In genomic region chr14:106442857-106443256, GRCh38 we compare ENCODE assay signal across 10 cellular contexts.
DNase-seq lines count a peak whose midpoint lies in the region; ATAC-seq, FAIRE-seq and TF ChIP-seq lines count a peak whose summit lies in the region.
"Had no signal": no experiment of that assay in that cellular context is flagged by ENCODE, and none has a peak within 500 bp of the region (broad histone marks: within the 10 kb centered on the region; RNA-seq: fewer than 3 reads in every experiment).

No MANE protein-coding gene starts in this region.

- no peak overlapping the region for H3K4me3 Mint-ChIP-seq in endothelial cell (ENCODE audit: unreplicated experiment)

- intact Hi-C loops in GM12878 (cut with micrococcal nuclease; ENCODE audit: unreplicated experiment): no loop called here

- H3K4me1 ChIP-seq in GM12878 (ENCODE audit: control insufficient read depth, insufficient read depth, low read length): no peaks in the 10 kb centered on the region

- DNase-seq in activated CD4-positive, CD25-positive, alpha-beta regulatory T cell treated with anti-CD3 and anti-CD28 coated beads, Interleukin-2, amount 50 U/mL, for 16 hours (ENCODE audit: low read depth, low spot score): peak; percentile 6
- no peak for DNase-seq in activated CD4-positive, CD25-positive, alpha-beta regulatory T cell treated with anti-CD3 and anti-CD28 coated beads, Interleukin-2, amount 50 U/mL, for 72 hours
- DNase-seq in WERI-Rb-1 (no peak), GM12878 (ENCODE audit: low read depth, low spot score) (no peak), NCI-H2029 (lab: John Stamatoyannopoulos, UW) (no peak), endothelial cell (ENCODE audit: low spot score) (no peak), AG08395 (ENCODE audit: low spot score) (no peak)
- DNase-seq in stimulated activated naive CD8-positive, alpha-beta T cell treated with anti-CD3 and anti-CD28 coated beads, Interleukin-15, Interleukin-2, amounts not matched to agents 100 U/mL and 50 U/mL, for 24 hours: peak; percentile 55

- H3K4me2 ChIP-seq in GM12878 (ENCODE audit: control insufficient read depth, insufficient read depth): no peak overlapping the region

- H3K27ac ChIP-seq in WERI-Rb-1: no peak overlapping the region
- no peak overlapping the region for H3K27ac ChIP-seq in GM12878 (ENCODE audit: control insufficient read depth, insufficient read depth)
- H3K27ac ChIP-seq: neutrophil, thoracic aorta had no signal

- TF ChIP-seq CTCF in WERI-Rb-1 (IDR thresholded peaks at IDR 0.05; ENCODE audit: low read depth, low read length): peak; percentile 43
- peak; percentile 56 to 76 (median 57) for TF ChIP-seq CTCF in GM12878 (IDR thresholded peaks at IDR 0.05 in 2 of 3, conservative IDR thresholded peaks at IDR 0.05 in 1 of 3; ENCODE audit: control insufficient read depth in 2 of 3, extremely low read depth in 1 of 3, insufficient read depth in 1 of 3, low read depth in 3 of 3, low read length in 3 of 3)
- TF ChIP-seq CTCF in endothelial cell (IDR thresholded peaks at IDR 0.05; ENCODE audit: unreplicated experiment): no peak

- RAD21 ChIA-PET in GM12878 (lab: Charles Lee; ENCODE audit: unreplicated experiment): interaction anchor here (1.0 kb wide), 1 partner anchor 48 kb away, joined by 3 read pairs; no protein-coding TSS in a partner anchor

- peaks cover 54% of the 10 kb centered on the region for H3K9me3 Mint-ChIP-seq in endothelial cell (ENCODE audit: unreplicated experiment)

- TF ChIP-seq RAD21 in GM12878 (IDR thresholded peaks at IDR 0.05; ENCODE audit: insufficient read depth, low read depth, low read length): peak; percentile 31; the same call in 1 of the 2 replicates

- WGBS in GM12878 (ENCODE audit: insufficient coverage, insufficient replicate concordance, low lambda C conversion rate, missing lambda C conversion rate): 3% methylated on average over 7 of the region's 7 CpGs

- no peak for TF ChIP-seq EP300 in GM12878 (IDR thresholded peaks at IDR 0.05; ENCODE audit: borderline replicate concordance in 1 of 2, control insufficient read depth in 1 of 2, low read depth in 2 of 2, low read length in 2 of 2)

- H3K9me3 ChIP-seq in WERI-Rb-1 (ENCODE audit: severe bottlenecking): no peaks in the 10 kb centered on the region
- no peaks in the 10 kb centered on the region for H3K9me3 ChIP-seq in GM12878 (replicated peaks; ENCODE audit: control insufficient read depth, insufficient read depth, low read length)
- H3K9me3 ChIP-seq: neutrophil, thoracic aorta had no signal

- peak; percentile 100 for ATAC-seq in GM12878
- ATAC-seq in stimulated activated naive CD8-positive, alpha-beta T cell treated with anti-CD3 and anti-CD28 coated beads, Interleukin-15, Interleukin-2, amounts not matched to agents 100 U/mL and 50 U/mL, for 24 hours: peak; percentile 77

- H3K27ac Mint-ChIP-seq in endothelial cell (ENCODE audit: unreplicated experiment): no peak overlapping the region

- no peaks in the 10 kb centered on the region for H3K4me1 Mint-ChIP-seq in endothelial cell (ENCODE audit: unreplicated experiment)

- TF ChIP-seq POLR2A in GM12878 (IDR thresholded peaks at IDR 0.05; ENCODE audit: low read depth, low read length): no peak

- no peak overlapping the region for H3K9ac ChIP-seq in GM12878 (ENCODE audit: control insufficient read depth, insufficient read depth, low read length)

- SMC1A ChIA-PET in GM12878 (lab: Charles Lee; ENCODE audit: uncharacterized antibody, unreplicated experiment): interaction anchor here (1.0 to 1.5 kb wide), 3 partner anchors 22 to 76 kb away, joined by 3 to 4 read pairs (median 3); no protein-coding TSS in a partner anchor

- POLR2A ChIA-PET in GM12878 (lab: Charles Lee): no interaction called here

- peaks cover 39% of the 10 kb centered on the region for H3K27me3 ChIP-seq in WERI-Rb-1 (ENCODE audit: insufficient read depth, low read depth, severe bottlenecking)
- peaks cover 0 to 6% of the 10 kb centered on the region in 2 experiments; a peak in 2 of 4 replicates for H3K27me3 ChIP-seq in GM12878 (replicated peaks in 1 of 2; ENCODE audit: control insufficient read depth in 2 of 2, insufficient read depth in 2 of 2, low read length in 1 of 2)
- H3K27me3 ChIP-seq: neutrophil had no signal

- in situ Hi-C loops in GM12878 (cut with MboI): no loop called here

- H2AFZ ChIP-seq in GM12878 (ENCODE audit: control insufficient read depth, low read depth, low read length): no peak overlapping the region

- H3K4me3 ChIP-seq in WERI-Rb-1 (ENCODE audit: low read depth, low read length) (no peak overlapping the region), GM12878 (no peak overlapping the region)
- H3K4me3 ChIP-seq: thoracic aorta had no signal

- CTCF ChIA-PET in GM12878 (lab: Yijun Ruan, JAX): interaction anchor here (0.7 to 2.0 kb wide), 9 partner anchors 12 to 116 kb away, joined by 3 to 12 read pairs (median 3); no protein-coding TSS in a partner anchor

- no peak for FAIRE-seq in GM12878 (lab: Jason Lieb, UNC)

- no TSS peak for BruUV-seq in GM12878 (replicated peaks; lab: Mats Ljungman, UMichigan)

- peaks cover 20% of the 10 kb centered on the region for H3K36me3 Mint-ChIP-seq in endothelial cell (ENCODE audit: low read depth, unreplicated experiment)

- H4K20me1 ChIP-seq in GM12878 (ENCODE audit: control insufficient read depth, insufficient read depth): no peaks in the 10 kb centered on the region

- H3K79me2 ChIP-seq in GM12878 (ENCODE audit: control insufficient read depth, insufficient read depth, low read length): no peaks in the 10 kb centered on the region

- H3K36me3 ChIP-seq in WERI-Rb-1 (no peaks in the 10 kb centered on the region), GM12878 (ENCODE audit: control insufficient read depth in 2 of 2, insufficient read depth in 2 of 2, low read length in 1 of 2) (no peaks in the 10 kb centered on the region)
- H3K36me3 ChIP-seq: neutrophil, thoracic aorta had no signal

- no peaks in the 10 kb centered on the region for H3K27me3 Mint-ChIP-seq in endothelial cell (ENCODE audit: unreplicated experiment)

TF ChIP-seq in GM12878, 131 proteins besides CTCF, POLR2A, EP300 and RAD21:
- TF ChIP-seq CHD1 (IDR thresholded peaks at IDR 0.05; ENCODE audit: low read depth, low read length) (no peak), TCF12 (IDR thresholded peaks at IDR 0.05; ENCODE audit: low read depth, low read length) (0 out of 2 replicates have a peak, but pooled peaks have one; percentile 15), ZBTB11 (CRISPR knock-in tag; IDR thresholded peaks at IDR 0.05) (no peak), SMC3 (IDR thresholded peaks at IDR 0.05; ENCODE audit: borderline replicate concordance, low read length) (peak; percentile 31; the same call in 1 of the 2 replicates), ZNF274 (IDR thresholded peaks at IDR 0.05; ENCODE audit: insufficient read depth, insufficient read length) (no peak), NFXL1 (IDR thresholded peaks at IDR 0.05; ENCODE audit: borderline replicate concordance) (no peak), BHLHE40 (IDR thresholded peaks at IDR 0.05; ENCODE audit: borderline replicate concordance in 1 of 2, low read depth in 2 of 2, low read length in 1 of 2) (peak in 1 of 2 experiments; percentile 14; a peak in 1 of 4 replicates), YY1 (IDR thresholded peaks at IDR 0.05; ENCODE audit: low read depth, low read length) (0 out of 2 replicates have a peak, but pooled peaks have one; percentile 26), SPI1 (IDR thresholded peaks at IDR 0.05; ENCODE audit: borderline replicate concordance, insufficient read depth, low read depth, low read length) (peak; percentile 62)

Comparison
In these comparisons a context has a peak if more than half of its experiments do, and no peak if none do; other contexts are left out.
1. DNase-seq: peak in activated CD4-positive, CD25-positive, alpha-beta regulatory T cell treated with anti-CD3 and anti-CD28 coated beads, Interleukin-2, amount 50 U/mL, for 16 hours (single experiment) and stimulated activated naive CD8-positive, alpha-beta T cell treated with anti-CD3 and anti-CD28 coated beads, Interleukin-15, Interleukin-2, amounts not matched to agents 100 U/mL and 50 U/mL, for 24 hours (single experiment); none in activated CD4-positive, CD25-positive, alpha-beta regulatory T cell treated with anti-CD3 and anti-CD28 coated beads, Interleukin-2, amount 50 U/mL, for 72 hours (single experiment), WERI-Rb-1 (single experiment), GM12878 (single experiment), NCI-H2029 (single experiment), endothelial cell (single experiment) and AG08395 (single experiment).